ENCODE assay signal across 20 cellular contexts in genomic region chr9:29625292-29625731, GRCh38.
DNase-seq lines count a peak whose midpoint lies in the region; ATAC-seq, FAIRE-seq and TF ChIP-seq lines count a peak whose summit lies in the region.
"Had no signal": no experiment of that assay in that cellular context is flagged by ENCODE, and none has a peak within 500 bp of the region (broad histone marks: within the 10 kb centered on the region; RNA-seq: fewer than 3 reads in every experiment).

No MANE protein-coding gene starts in this region.

- no peak overlapping the region for H2BK120ac ChIP-seq in trophoblast cell (ENCODE audit: insufficient read depth, low read length, poor library complexity)

- no peak overlapping the region for H3K18ac ChIP-seq in trophoblast cell (ENCODE audit: low read length)

- no peak overlapping the region for H3K27ac Mint-ChIP-seq in activated CD8-positive, alpha-beta memory T cell treated with anti-CD3 and anti-CD28 coated beads, Interleukin-2, amount 10 ng/mL, durations not matched to agents 7 days and 5 days
- H3K27ac Mint-ChIP-seq: activated naive CD8-positive, alpha-beta T cell treated with anti-CD3 and anti-CD28 coated beads for 36 hours; activated T-helper 1 cell treated with anti-CD3 and anti-CD28 coated beads, Interleukin-12 subunit alpha, Interleukin-12 subunit beta, Interleukin-2, Interleukin-4 antibody, amounts not matched to agents 30 ng/mL and 10 ng/mL and 1 ng/mL, durations not matched to agents 14 hours and 24 hours and 36 hours; dendritic cell treated with granulocyte-macrophage colony-stimulating factor and Interleukin-4, amounts not matched to agents 40 ng/mL and 50 ng/mL, for 4 days had no signal

- H3K9me3 ChIP-seq in OCI-LY1 (ENCODE audit: low read length) (no peaks in the 10 kb centered on the region), trophoblast cell (ENCODE audit: insufficient read depth, low read depth, low read length) (peaks cover 3% of the 10 kb centered on the region)
- H3K9me3 ChIP-seq: lower lobe of right lung, tibial artery had no signal

- H2BK12ac ChIP-seq in trophoblast cell (ENCODE audit: low read length): no peak overlapping the region

- peaks cover 14% of the 10 kb centered on the region for H3K4me1 ChIP-seq in OCI-LY1 (ENCODE audit: insufficient read depth, low read length, severe bottlenecking)
- peaks cover 6 to 9% of the 10 kb centered on the region in 2 experiments for H3K4me1 ChIP-seq in trophoblast cell (ENCODE audit: control insufficient read depth in 1 of 2, insufficient read depth in 2 of 2, low read length in 2 of 2)
- H3K4me1 ChIP-seq: lower lobe of right lung, tibial artery had no signal

- no peak overlapping the region for H3K27ac ChIP-seq in OCI-LY1 (ENCODE audit: low read depth, low read length, poor library complexity, severe bottlenecking)
- H3K27ac ChIP-seq in trophoblast cell (ENCODE audit: low read depth, low read length): peak overlapping the region; percentile 71
- H3K27ac ChIP-seq: GM23248, lower lobe of right lung, RWPE1, tibial artery had no signal

- H3K4me1 Mint-ChIP-seq in activated CD8-positive, alpha-beta memory T cell treated with anti-CD3 and anti-CD28 coated beads, Interleukin-2, amount 10 ng/mL, durations not matched to agents 7 days and 5 days: no peaks in the 10 kb centered on the region
- H3K4me1 Mint-ChIP-seq: activated naive CD8-positive, alpha-beta T cell treated with anti-CD3 and anti-CD28 coated beads for 36 hours had no signal

- H3K14ac ChIP-seq in trophoblast cell (ENCODE audit: low read length): no peak overlapping the region

- DNase-seq in H54 (ENCODE audit: insufficient read length, low spot score) (no peak), fibroblast of the aortic adventitia (ENCODE audit: low read depth) (peak; percentile 19), trophoblast cell (no peak), omental fat pad (ENCODE audit: low spot score) (no peak), NCI-H748 (lab: John Stamatoyannopoulos, UW; ENCODE audit: unreplicated experiment) (no peak)
- DNase-seq in activated CD8-positive, alpha-beta memory T cell treated with anti-CD3 and anti-CD28 coated beads, Interleukin-2, amount 10 ng/mL, durations not matched to agents 7 days and 5 days: no peak
- DNase-seq: activated CD4-positive, alpha-beta T cell treated with anti-CD3 and anti-CD28 coated beads for 1 hour; activated naive CD8-positive, alpha-beta T cell treated with anti-CD3 and anti-CD28 coated beads for 36 hours; DND-41; GM23248; lower lobe of right lung; NCI-H1417 treated with DMSO at 0.1 percent for 48 hours; NCI-H345; stimulated activated naive CD4-positive, alpha-beta T cell treated with Interleukin-2 at 50 U/mL for 16 hours; tibial artery had no signal

- FAIRE-seq in H54 (lab: Jason Lieb, UNC): peak; percentile 94

- no peaks in the 10 kb centered on the region for H3K36me3 ChIP-seq in OCI-LY1 (ENCODE audit: insufficient read depth, low read length)
- no peaks in the 10 kb centered on the region for H3K36me3 ChIP-seq in trophoblast cell (ENCODE audit: control insufficient read depth in 1 of 2, insufficient read depth in 2 of 2, low read length in 2 of 2)
- H3K36me3 ChIP-seq: lower lobe of right lung, tibial artery had no signal

- no peak overlapping the region for H3K4me2 ChIP-seq in OCI-LY1 (ENCODE audit: low read length)
- H3K4me2 ChIP-seq in trophoblast cell (ENCODE audit: low read length): no peak overlapping the region

- no peak overlapping the region for H2AK5ac ChIP-seq in trophoblast cell (ENCODE audit: low read length)

- H3K9ac ChIP-seq in OCI-LY1 (ENCODE audit: low read length) (no peak overlapping the region), trophoblast cell (ENCODE audit: low read length) (no peak overlapping the region)
- H3K9ac ChIP-seq: GM23248 had no signal

- H4K20me1 ChIP-seq in OCI-LY1 (ENCODE audit: insufficient read depth, low read length): no peaks in the 10 kb centered on the region

- H3K27me3 ChIP-seq in OCI-LY1 (ENCODE audit: insufficient read depth, low read length) (no peaks in the 10 kb centered on the region), trophoblast cell (ENCODE audit: insufficient read depth, low read length) (no peaks in the 10 kb centered on the region)
- H3K27me3 ChIP-seq: tibial artery had no signal

- H4K91ac ChIP-seq in trophoblast cell (ENCODE audit: low read depth, low read length): no peak overlapping the region

- no peaks in the 10 kb centered on the region for H3K9me2 ChIP-seq in OCI-LY1 (ENCODE audit: low read depth, low read length)

- H2BK5ac ChIP-seq in trophoblast cell (ENCODE audit: low read depth, low read length, poor library complexity): no peak overlapping the region

- no peak overlapping the region for H3K4me3 ChIP-seq in OCI-LY1 (ENCODE audit: low read depth, low read length, poor library complexity, severe bottlenecking)
- no peak overlapping the region for H3K4me3 ChIP-seq in fibroblast of the aortic adventitia (ENCODE audit: low read depth, low read length)
- no peak overlapping the region for H3K4me3 ChIP-seq in trophoblast cell (ENCODE audit: low read depth, low read length)
- H3K4me3 ChIP-seq: GM23248, lower lobe of right lung, tibial artery had no signal

- peaks cover 13% of the 10 kb centered on the region for H3K79me1 ChIP-seq in trophoblast cell (ENCODE audit: low read length)

- ATAC-seq in omental fat pad (ENCODE audit: low FRiP score): no peak
- ATAC-seq in activated CD8-positive, alpha-beta memory T cell treated with anti-CD3 and anti-CD28 coated beads, Interleukin-2, amount 10 ng/mL, durations not matched to agents 7 days and 5 days: no peak
- ATAC-seq: lower lobe of right lung, sciatic nerve had no signal

- H2AFZ ChIP-seq in OCI-LY1 (ENCODE audit: low read length): peak overlapping the region; percentile 78; the same call in 1 of the 2 replicates
- H2AFZ ChIP-seq in trophoblast cell (ENCODE audit: insufficient read depth, low read length, poor library complexity): no peak overlapping the region
- H2AFZ ChIP-seq: GM23248 had no signal

- H3K4me3 Mint-ChIP-seq in activated CD8-positive, alpha-beta memory T cell treated with anti-CD3 and anti-CD28 coated beads, Interleukin-2, amount 10 ng/mL, durations not matched to agents 7 days and 5 days: no peak overlapping the region
- H3K4me3 Mint-ChIP-seq: activated naive CD8-positive, alpha-beta T cell treated with anti-CD3 and anti-CD28 coated beads for 36 hours; activated T-helper 1 cell treated with anti-CD3 and anti-CD28 coated beads, Interleukin-12 subunit alpha, Interleukin-12 subunit beta, Interleukin-2, Interleukin-4 antibody, amounts not matched to agents 30 ng/mL and 10 ng/mL and 1 ng/mL, durations not matched to agents 14 hours and 24 hours and 36 hours; dendritic cell treated with granulocyte-macrophage colony-stimulating factor and Interleukin-4, amounts not matched to agents 40 ng/mL and 50 ng/mL, for 4 days had no signal

- H3K9me3 Mint-ChIP-seq in activated CD8-positive, alpha-beta memory T cell treated with anti-CD3 and anti-CD28 coated beads, Interleukin-2, amount 10 ng/mL, durations not matched to agents 7 days and 5 days (ENCODE audit: low read depth): peaks cover 3% of the 10 kb centered on the region

- TF ChIP-seq CTCF in OCI-LY1 (IDR thresholded peaks at IDR 0.05; ENCODE audit: low read length) (no peak), fibroblast of the aortic adventitia (IDR thresholded peaks at IDR 0.05; ENCODE audit: insufficient read depth, low read length) (no peak), omental fat pad (IDR thresholded peaks at IDR 0.05) (no peak)

- H3K23ac ChIP-seq in trophoblast cell (ENCODE audit: low read length): no peak overlapping the region

- H4K12ac ChIP-seq in trophoblast cell (ENCODE audit: low read depth, low read length): no peak overlapping the region

- H3F3A ChIP-seq in OCI-LY1 (ENCODE audit: insufficient read depth, low read length): no peaks in the 10 kb centered on the region

- CTCF ChIA-PET in activated CD8-positive, alpha-beta memory T cell treated with anti-CD3 and anti-CD28 coated beads, Interleukin-2, amount 10 ng/mL, durations not matched to agents 7 days and 5 days (lab: Charles Lee): interaction anchor here (0.5 kb wide), 1 partner anchor 445 kb away, joined by 3 read pairs; no protein-coding TSS in a partner anchor

- H3K79me2 ChIP-seq in OCI-LY1 (ENCODE audit: insufficient read depth, low read length) (no peaks in the 10 kb centered on the region), trophoblast cell (ENCODE audit: control insufficient read depth, insufficient read depth, low read length, poor library complexity) (no peaks in the 10 kb centered on the region)

- H3K4ac ChIP-seq in trophoblast cell (ENCODE audit: low read depth, low read length): no peak overlapping the region

- H3K27me3 Mint-ChIP-seq in activated CD8-positive, alpha-beta memory T cell treated with anti-CD3 and anti-CD28 coated beads, Interleukin-2, amount 10 ng/mL, durations not matched to agents 7 days and 5 days: no peaks in the 10 kb centered on the region
- H3K27me3 Mint-ChIP-seq: activated naive CD8-positive, alpha-beta T cell treated with anti-CD3 and anti-CD28 coated beads for 36 hours; dendritic cell treated with granulocyte-macrophage colony-stimulating factor and Interleukin-4, amounts not matched to agents 40 ng/mL and 50 ng/mL, for 4 days had no signal

- no peak overlapping the region for H4K8ac ChIP-seq in trophoblast cell (ENCODE audit: low read depth, low read length)

- no peaks in the 10 kb centered on the region for H3K36me3 Mint-ChIP-seq in activated CD8-positive, alpha-beta memory T cell treated with anti-CD3 and anti-CD28 coated beads, Interleukin-2, amount 10 ng/mL, durations not matched to agents 7 days and 5 days
- H3K36me3 Mint-ChIP-seq: activated naive CD8-positive, alpha-beta T cell treated with anti-CD3 and anti-CD28 coated beads for 36 hours had no signal

- WGBS in trophoblast cell (ENCODE audit: extremely low coverage, insufficient coverage, insufficient read length): no CpG with 5 or more reads among the region's 2 CpGs

- no peak for TF ChIP-seq POLR2A in H54 (IDR thresholded peaks at IDR 0.05; ENCODE audit: low read depth, low read length)
